Comparison of ENCODE assay signal across 21 cellular contexts in the genomic region with DNA sequence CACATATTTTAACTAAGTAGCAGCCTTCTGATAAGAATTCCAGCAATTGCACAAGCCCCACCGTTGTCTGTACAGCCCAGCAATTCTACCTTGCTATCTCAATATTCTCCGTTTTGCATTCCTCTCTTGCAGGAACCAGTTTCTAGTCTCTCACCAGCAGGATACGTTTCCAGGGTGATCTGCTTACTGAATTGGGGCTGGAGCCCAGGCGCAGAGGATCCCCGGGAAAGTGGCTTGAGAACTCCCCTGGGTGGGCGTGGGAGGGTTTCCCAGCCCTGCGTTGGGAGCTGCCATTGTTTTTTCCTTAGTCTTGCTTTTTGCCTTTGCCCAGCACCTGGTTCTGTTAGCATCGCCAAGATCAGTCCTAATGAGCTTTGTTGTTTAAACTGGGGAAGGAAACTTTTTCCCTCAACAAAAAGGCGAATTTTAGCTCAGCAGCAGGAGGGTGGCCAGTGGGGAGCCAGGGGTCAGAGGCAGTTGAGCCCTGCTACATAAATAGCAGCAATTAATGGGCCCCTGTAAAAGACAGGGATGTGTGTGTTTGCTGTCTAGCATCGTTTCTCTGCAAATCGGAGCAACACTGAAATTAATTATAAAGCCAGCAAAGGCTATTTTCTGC. TPM values are rescaled to one million over a fixed set of nuclear protein-coding genes. Genes with fewer than 3 reads are reported as not detected.
DNase-seq lines count a peak whose midpoint lies in the region; TF ChIP-seq lines count a peak whose summit lies in the region.
"Had no signal": no experiment of that assay in that cellular context is flagged by ENCODE, and none has a peak within 500 bp of the region (broad histone marks: within the 10 kb centered on the region; RNA-seq: fewer than 3 reads in every experiment).

No MANE protein-coding gene starts in this region.

- H3F3A ChIP-seq in smooth muscle cell (ENCODE audit: low read depth) = no peaks in the 10 kb centered on the region

- no peak overlapping the region for H2BK15ac ChIP-seq in mesendoderm (replicated peaks; ENCODE audit: low read depth)

- H3K4me3 ChIP-seq in mesendoderm (ENCODE audit: low read length) (no peak overlapping the region), smooth muscle cell (peak overlapping the region; percentile 4)
- H3K4me3 ChIP-seq: prostate gland, upper lobe of right lung had no signal

- H3K27me3 ChIP-seq in mesendoderm (ENCODE audit: insufficient read depth, low read length, poor library complexity) (no peaks in the 10 kb centered on the region), smooth muscle cell (ENCODE audit: low read depth) (no peaks in the 10 kb centered on the region)

- POLR2A ChIA-PET in GM10248 (lab: Yijun Ruan, JAX) = no interaction called here

- no peak overlapping the region for H3K23ac ChIP-seq in mesendoderm (ENCODE audit: low read length)

- no peak overlapping the region for H2BK5ac ChIP-seq in mesendoderm (ENCODE audit: low read length)

- H2AK5ac ChIP-seq in mesendoderm (ENCODE audit: low read length) = no peak overlapping the region

- no peaks in the 10 kb centered on the region for H3K9me3 ChIP-seq in smooth muscle cell (replicated peaks; ENCODE audit: low read depth)
- H3K9me3 ChIP-seq: prostate gland, upper lobe of right lung had no signal

- no peak for TF ChIP-seq CTCF in VCaP (conservative IDR thresholded peaks at IDR 0.05)
- no peak for TF ChIP-seq CTCF in smooth muscle cell (IDR thresholded peaks at IDR 0.05; ENCODE audit: borderline replicate concordance, insufficient read depth, poor library complexity, severe bottlenecking)
- TF ChIP-seq CTCF in GM10248 (IDR thresholded peaks at IDR 0.05; ENCODE audit: control extremely low read depth, extremely low read depth, low read depth, missing control alignments) = no peak

- H3K36me3 ChIP-seq in mesendoderm (ENCODE audit: control insufficient read depth, insufficient read depth, low read length) (no peaks in the 10 kb centered on the region), smooth muscle cell (ENCODE audit: low read depth) (no peaks in the 10 kb centered on the region)
- H3K36me3 ChIP-seq: prostate gland, upper lobe of right lung had no signal

- H3K4me2 ChIP-seq in mesendoderm (ENCODE audit: low read length) (no peak overlapping the region), smooth muscle cell (peak overlapping the region; percentile 77)

- H3K4ac ChIP-seq in mesendoderm (ENCODE audit: low read depth, low read length) = no peak overlapping the region

- CTCF ChIA-PET in GM10248 (lab: Yijun Ruan, JAX) = no interaction called here

- WGBS in mesendoderm (ENCODE audit: extremely low coverage, insufficient coverage, low lambda C conversion rate) = no CpG with 5 or more reads among the region's 11 CpGs
- WGBS in smooth muscle cell (ENCODE audit: low lambda C conversion rate) = 37% methylated on average over 11 of the region's 11 CpGs

- no peak overlapping the region for H3K9ac ChIP-seq in mesendoderm (ENCODE audit: low read length)
- H3K9ac ChIP-seq in smooth muscle cell (ENCODE audit: low read depth) = no peak overlapping the region

- peaks cover 31% of the 10 kb centered on the region for H4K20me1 ChIP-seq in smooth muscle cell (ENCODE audit: low read depth)

- peak; percentile 8 for DNase-seq in NCI-H146 treated with DMSO at 0.1 percent for 48 hours (lab: John Stamatoyannopoulos, UW; ENCODE audit: unreplicated experiment)
- DNase-seq in NCI-H146 (lab: John Stamatoyannopoulos, UW) = no peak
- DNase-seq in mesendoderm = peak; percentile 53
- DNase-seq in smooth muscle cell (lab: John Stamatoyannopoulos, UW; ENCODE audit: unreplicated experiment) = no peak
- DNase-seq in stimulated activated CD4-positive, alpha-beta T cell treated with anti-CD3 and anti-CD28 coated beads, Interleukin-4, amount 100 ng/mL, for 1 hour = no peak
- no peak for DNase-seq in MV-4-11 (lab: John Stamatoyannopoulos, UW)
- no peak for DNase-seq in GM10248 (ENCODE audit: extremely low spot score)
- DNase-seq: activated gamma-delta T cell treated with Interleukin-2 at 50 U/mL for 16 hours; C1 segment of cervical spinal cord; cortex of kidney; DMS79; NCI-H1105; NK-92 treated with Interleukin-12 subunit alpha and Interleukin-12 subunit beta, amount 100 ng/mL, for 24 hours; Right ventricle myocardium superior; stimulated activated CD4-positive, alpha-beta T cell treated with anti-CD3 and anti-CD28 coated beads, Interleukin-12 subunit alpha, Interleukin-12 subunit beta, amount 100 ng/mL, for 4 hours; stimulated activated naive CD4-positive, alpha-beta T cell; T-helper 9 cell; upper lobe of right lung had no signal

- H4K5ac ChIP-seq in mesendoderm (ENCODE audit: low read length) = no peak overlapping the region

- peak overlapping the region; percentile 43 for H3K18ac ChIP-seq in mesendoderm (ENCODE audit: low read length)

- peaks cover 2% of the 10 kb centered on the region for H3K79me2 ChIP-seq in mesendoderm (ENCODE audit: control insufficient read depth, insufficient read depth, low read length)
- peaks cover 29% of the 10 kb centered on the region for H3K79me2 ChIP-seq in smooth muscle cell (ENCODE audit: low read depth)

- H3K79me1 ChIP-seq in mesendoderm (ENCODE audit: low read length) = peaks cover 4% of the 10 kb centered on the region

- no peak overlapping the region for H4K8ac ChIP-seq in mesendoderm (ENCODE audit: low read depth, low read length)

- H3K27ac ChIP-seq in VCaP = peak overlapping the region; percentile 44
- H3K27ac ChIP-seq in mesendoderm (ENCODE audit: low read depth, low read length) = peak overlapping the region; percentile 73
- H3K27ac ChIP-seq in smooth muscle cell (ENCODE audit: low read depth) = no peak overlapping the region
- H3K27ac ChIP-seq: upper lobe of right lung had no signal

- H2BK120ac ChIP-seq in mesendoderm (ENCODE audit: low read depth, low read length) = peak overlapping the region; percentile 15

- H3K4me1 ChIP-seq in mesendoderm (ENCODE audit: control insufficient read depth, low read depth, low read length) (peaks cover 34% of the 10 kb centered on the region), smooth muscle cell (ENCODE audit: low read depth) (peaks cover 27% of the 10 kb centered on the region)
- H3K4me1 ChIP-seq: prostate gland, upper lobe of right lung had no signal

- H2AFZ ChIP-seq in smooth muscle cell (ENCODE audit: low read depth) = no peak overlapping the region

- H3K56ac ChIP-seq in mesendoderm (ENCODE audit: low read length) = peak overlapping the region; percentile 28

RNA-seq across cellular contexts. Expression of a gene that starts 36.4 kb away (rescaled TPM):
- 7.3 TPM for polyA plus RNA-seq in mesendoderm (2013, experiment 1 of 2)
- 7.1 TPM for polyA plus RNA-seq in mesendoderm (2013, experiment 2 of 2)
- total RNA-seq in smooth muscle cell = 5.5 and 8.6 TPM in 2 replicates
- 7.0 and 11.6 TPM in 2 replicates for polyA plus RNA-seq in smooth muscle cell
- total RNA-seq: glomerular endothelial cell had no signal

Comparison
In these comparisons a context has a peak if more than half of its experiments do, and no peak if none do; other contexts are left out.
1. DNase-seq: peak in NCI-H146 treated with DMSO at 0.1 percent for 48 hours (single experiment) and mesendoderm (single experiment); none in NCI-H146 (single experiment), smooth muscle cell (single experiment), stimulated activated CD4-positive, alpha-beta T cell treated with anti-CD3 and anti-CD28 coated beads, Interleukin-4, amount 100 ng/mL, for 1 hour (single experiment), MV-4-11 (single experiment) and GM10248 (single experiment).